In the genomic region with DNA sequence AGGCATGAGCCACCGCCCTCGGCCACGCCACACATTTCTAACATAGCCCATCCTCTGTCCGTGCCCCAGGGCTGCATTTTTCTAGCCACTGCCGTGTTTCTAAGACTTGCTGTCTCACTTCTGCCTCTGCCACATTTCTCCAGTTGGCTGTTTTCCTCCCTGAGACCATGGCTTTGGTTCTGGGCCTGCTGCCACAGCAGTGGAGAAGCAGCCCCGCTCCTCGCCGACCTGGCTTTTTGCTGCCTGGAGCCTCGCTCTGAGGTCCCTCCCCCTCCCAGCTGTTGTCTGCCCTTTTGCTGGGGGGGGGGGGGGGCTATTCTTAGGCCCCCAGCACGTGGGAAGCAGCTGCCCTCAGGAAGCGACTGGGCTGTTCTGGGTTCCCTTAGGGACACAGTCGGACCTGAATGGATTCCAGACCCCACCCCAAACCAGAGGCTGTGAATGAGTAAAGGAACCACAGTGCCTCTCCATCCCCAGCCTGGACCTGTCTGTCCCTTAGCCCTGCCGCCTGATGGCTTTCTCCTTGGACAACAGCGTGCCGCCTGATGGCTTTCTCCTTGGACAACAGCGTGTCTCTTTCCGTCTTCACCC, we compare ENCODE assay signal across 16 cellular contexts. TPM values are rescaled to one million over a fixed set of nuclear protein-coding genes. Genes with fewer than 3 reads are reported as not detected.
DNase-seq lines count a peak whose midpoint lies in the region; ATAC-seq and TF ChIP-seq lines count a peak whose summit lies in the region.
"Had no signal": no experiment of that assay in that cellular context is flagged by ENCODE, and none has a peak within 500 bp of the region (broad histone marks: within the 10 kb centered on the region; RNA-seq: fewer than 3 reads in every experiment).

No MANE protein-coding gene starts in this region.

- WGBS in mammary epithelial cell (ENCODE audit: low coverage, missing lambda C conversion rate): 54% methylated on average over 8 of the region's 17 CpGs

- H3K9ac ChIP-seq in mammary epithelial cell (ENCODE audit: insufficient read depth, low read length) (no peak overlapping the region), adipocyte (ENCODE audit: low read length) (peak overlapping the region; percentile 100)
- H3K9ac ChIP-seq: KMS-11 had no signal

- H3K9me3 ChIP-seq in mammary epithelial cell (replicated peaks; ENCODE audit: insufficient read depth, low read length) (no peaks in the 10 kb centered on the region), adipocyte (ENCODE audit: control insufficient read depth, low read length) (no peaks in the 10 kb centered on the region), thoracic aorta (no peaks in the 10 kb centered on the region)
- H3K9me3 ChIP-seq: ovary, vagina had no signal

- H3K36me3 Mint-ChIP-seq in MCF 10A (ENCODE audit: insufficient read depth, unreplicated experiment): peaks cover 65% of the 10 kb centered on the region

- no peaks in the 10 kb centered on the region for H3K27me3 ChIP-seq in mammary epithelial cell (ENCODE audit: insufficient read depth, low read length)
- H3K27me3 ChIP-seq in adipocyte (replicated peaks; ENCODE audit: control insufficient read depth, insufficient read depth, low read length): no peaks in the 10 kb centered on the region
- no peaks in the 10 kb centered on the region for H3K27me3 ChIP-seq in thoracic aorta (replicated peaks; ENCODE audit: insufficient read depth)
- H3K27me3 ChIP-seq: ovary, vagina had no signal

- TF ChIP-seq CTCF in MCF 10A (IDR thresholded peaks at IDR 0.05; ENCODE audit: unreplicated experiment) (no peak), mammary epithelial cell (conservative IDR thresholded peaks at IDR 0.05 in 1 of 2, IDR thresholded peaks at IDR 0.05 in 1 of 2; ENCODE audit: extremely low read depth in 1 of 2, insufficient read depth in 1 of 2, low read depth in 1 of 2, low read length in 2 of 2) (no peak), thoracic aorta (IDR thresholded peaks at IDR 0.05) (no peak)

- H3K27ac Mint-ChIP-seq in MCF 10A (ENCODE audit: low read depth, unreplicated experiment): peak overlapping the region; percentile 75

- no peak overlapping the region for H3K4me3 Mint-ChIP-seq in MCF 10A (ENCODE audit: unreplicated experiment)

- no peaks in the 10 kb centered on the region for H4K20me1 ChIP-seq in mammary epithelial cell (ENCODE audit: insufficient read depth, low read length)

- POLR2A ChIA-PET in MCF 10A (lab: Yijun Ruan, JAX): interaction anchor here (1.0 kb wide), 1 partner anchor 24 kb away, joined by 4 read pairs; the partner anchor contains the start of gene FTL

- H3K27me3 Mint-ChIP-seq in MCF 10A (ENCODE audit: insufficient read depth, unreplicated experiment): no peaks in the 10 kb centered on the region

- intact Hi-C loops in MCF 10A (cut with micrococcal nuclease): loop anchor here (10.0 kb wide), 1 partner anchor 235 kb away; no protein-coding TSS in a partner anchor
- intact Hi-C loops in mammary epithelial cell (cut with micrococcal nuclease): loop anchor here (5.0 kb wide), 1 partner anchor 158 kb away; no protein-coding TSS in a partner anchor

- CTCF ChIA-PET in MCF 10A (lab: Yijun Ruan, JAX): interaction anchor here (1.3 kb wide), 1 partner anchor 18 kb away, joined by 3 read pairs; no protein-coding TSS in a partner anchor
- CTCF ChIA-PET in mammary epithelial cell (lab: Charles Lee; ENCODE audit: low non-redundant PET): no interaction called here

- DNase-seq in MCF 10A (ENCODE audit: unreplicated experiment) (no peak), mammary epithelial cell (no peak), adipocyte (ENCODE audit: low read depth) (no peak), islet precursor cell (peak; percentile 80), thoracic aorta (ENCODE audit: low spot score) (no peak)
- DNase-seq: activated CD4-positive, alpha-beta T cell treated with anti-CD3 and anti-CD28 coated beads, Interleukin-2, amount 50 U/mL, for 48 hours; mesendoderm; NCI-H1694 treated with DMSO at 0.1 percent for 48 hours; NCI-H524 treated with DMSO at 0.1 percent for 48 hours; ovary had no signal

- H3K4me1 ChIP-seq in mammary epithelial cell (ENCODE audit: insufficient read depth, low read length) (peaks cover 25% of the 10 kb centered on the region), adipocyte (ENCODE audit: control insufficient read depth, insufficient read depth, low read length) (peaks cover 29% of the 10 kb centered on the region), thoracic aorta (ENCODE audit: control insufficient read depth in 1 of 2, low read depth in 2 of 2) (peaks cover 19 to 35% of the 10 kb centered on the region in 2 donors)

- in situ Hi-C loops in mammary epithelial cell (cut with MboI; ENCODE audit: low sequenced_read_pairs in 2 of 2): loop anchor here in 1 of 2 donors (10.0 to 25.0 kb wide), 2 partner anchors 205 to 352 kb away; partner anchors contain the start of genes CA11 and DBP

- H3K4me2 ChIP-seq in mammary epithelial cell (ENCODE audit: insufficient read depth, low read depth, low read length): no peak overlapping the region
- H3K4me2 ChIP-seq: KMS-11 had no signal

- H3K36me3 ChIP-seq in mammary epithelial cell (ENCODE audit: insufficient read depth, low read length) (peaks cover 10% of the 10 kb centered on the region), adipocyte (ENCODE audit: control insufficient read depth, insufficient read depth, low read length, severe bottlenecking) (peaks cover 39% of the 10 kb centered on the region), thoracic aorta (peaks cover 43% of the 10 kb centered on the region)
- H3K36me3 ChIP-seq: ovary had no signal

- no peaks in the 10 kb centered on the region for H3K9me3 Mint-ChIP-seq in MCF 10A (ENCODE audit: unreplicated experiment)

- no peak overlapping the region for H3K4me3 ChIP-seq in mammary epithelial cell (replicated peaks in 1 of 3; ENCODE audit: insufficient read depth in 1 of 3, low read depth in 2 of 3, low read length in 3 of 3)
- H3K4me3 ChIP-seq in adipocyte (ENCODE audit: low read length): peak overlapping the region; percentile 99
- no peak overlapping the region for H3K4me3 ChIP-seq in thoracic aorta
- H3K4me3 ChIP-seq: ovary, vagina had no signal

- BruUV-seq in MCF 10A (replicated peaks; lab: Mats Ljungman, UMichigan): no TSS peak
- BruUV-seq in mammary epithelial cell (replicated peaks; lab: Mats Ljungman, UMichigan): no TSS peak

- H2AFZ ChIP-seq in mammary epithelial cell (ENCODE audit: low read depth, low read length): no peak overlapping the region

- peaks cover 60% of the 10 kb centered on the region for H3K79me2 ChIP-seq in mammary epithelial cell (ENCODE audit: insufficient read depth, low read length)

- H3K27ac ChIP-seq in mammary epithelial cell (ENCODE audit: insufficient read depth, low read depth, low read length): no peak overlapping the region
- H3K27ac ChIP-seq in thoracic aorta: peak overlapping the region; percentile 26 to 45
- H3K27ac ChIP-seq: KMS-11, ovary, vagina had no signal

- H3K4me1 Mint-ChIP-seq in MCF 10A (ENCODE audit: insufficient read depth, unreplicated experiment): peaks cover 27% of the 10 kb centered on the region

- ATAC-seq in thoracic aorta (ENCODE audit: insufficient number of reproducible peaks, low FRiP score, low read depth) (no peak), GM18867 (IDR thresholded peaks at IDR 0.05; ENCODE audit: unreplicated experiment) (no peak), GM18517 (IDR thresholded peaks at IDR 0.05; ENCODE audit: unreplicated experiment) (no peak), HG02973 (IDR thresholded peaks at IDR 0.05; ENCODE audit: unreplicated experiment) (no peak)

- dilution Hi-C loops in mammary epithelial cell (cut with HindIII; ENCODE audit: low sequenced_read_pairs): loop anchor here (5.0 kb wide), 1 partner anchor 68 kb away; the partner anchor contains the start of gene CGB7

RNA-seq across cellular contexts. Expression of gene GYS1, which starts 3.3 kb away (rescaled TPM):
- total RNA-seq in MCF 10A (2022) (29.7 and 42.7 TPM in 2 replicates), mammary epithelial cell (10 to 100 TPM; 40.0 to 79.8 TPM), thoracic aorta (10 to 100 TPM; 30.1 to 44.4 TPM)
- 88.3 TPM for polyA plus RNA-seq in mammary epithelial cell
- polyA minus RNA-seq in mammary epithelial cell: 362 TPM

RNA-seq across cellular contexts. Expression of gene RUVBL2, which starts 3.9 kb away (rescaled TPM):
- total RNA-seq in MCF 10A (2022) (126 and 156 TPM in 2 replicates), mammary epithelial cell (100 to 1,000 TPM; 108 to 148 TPM), thoracic aorta (10 to 100 TPM; 51.6 to 52.3 TPM)
- 256 TPM for polyA plus RNA-seq in mammary epithelial cell
- polyA minus RNA-seq in mammary epithelial cell: 120 TPM

RNA-seq across cellular contexts. Expression of gene FTL, which starts 24.7 kb away (rescaled TPM):
- total RNA-seq in MCF 10A (2022): 275 and 390 TPM in 2 replicates
- 100 to 1,000 TPM; 186 to 287 TPM for total RNA-seq in mammary epithelial cell
- polyA plus RNA-seq in mammary epithelial cell: 181 TPM
- polyA minus RNA-seq in mammary epithelial cell: 416 TPM
- total RNA-seq in thoracic aorta: 1,000 to 10,000 TPM; 3,403 to 7,108 TPM

RNA-seq across cellular contexts. Expression of gene LHB, which starts 27.1 kb away (rescaled TPM):
- not detected in 2 replicates for total RNA-seq in MCF 10A (2022)
- 1 to 10 TPM in 1 of 2 donors, not detected in 1; 1.7 TPM for total RNA-seq in mammary epithelial cell
- not detected for polyA plus RNA-seq in mammary epithelial cell
- polyA minus RNA-seq in mammary epithelial cell: not detected
- total RNA-seq in thoracic aorta: not detected
- total RNA-seq: ovary; T-helper 1 cell treated with Interleukin-12 subunit alpha and Interleukin-12 subunit beta and Interleukin-4 antibody, amounts not matched to agents 30 ng/mL and 1 ng/mL, for 36 hours; vagina had no signal
- polyA plus RNA-seq: ovary had no signal

RNA-seq across cellular contexts. Expression of gene CGB3, which starts 34.3 kb away (rescaled TPM):
- total RNA-seq in MCF 10A (2022) (not detected in 2 replicates), mammary epithelial cell (not detected), thoracic aorta (not detected)
- polyA plus RNA-seq in mammary epithelial cell: not detected
- not detected for polyA minus RNA-seq in mammary epithelial cell
- total RNA-seq: ovary; T-helper 1 cell treated with Interleukin-12 subunit alpha and Interleukin-12 subunit beta and Interleukin-4 antibody, amounts not matched to agents 30 ng/mL and 1 ng/mL, for 36 hours; vagina had no signal
- polyA plus RNA-seq: ovary had no signal
